ENCODE assay signal across 10 cellular contexts in the genomic region with DNA sequence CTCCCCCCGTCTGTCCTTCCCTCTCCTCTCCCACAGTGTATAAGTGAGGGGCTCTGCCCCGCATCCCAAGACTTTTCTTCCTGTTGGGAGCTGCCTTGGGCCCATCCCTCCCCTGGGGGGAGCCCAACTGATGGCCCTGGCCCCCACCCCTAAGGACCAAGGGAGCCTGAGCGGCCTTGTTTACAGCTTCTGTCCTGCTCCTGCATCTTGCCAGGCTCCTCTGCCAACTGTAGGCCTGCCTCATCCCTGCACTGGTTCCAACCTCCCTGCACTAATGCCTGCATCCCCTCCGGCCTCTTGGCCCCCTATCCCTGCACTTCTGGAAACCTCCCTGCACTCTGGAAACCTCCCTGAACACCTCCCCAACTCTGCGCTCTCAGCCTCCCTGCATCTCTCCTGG. TPM values are rescaled to one million over a fixed set of nuclear protein-coding genes. Genes with fewer than 3 reads are reported as not detected.
DNase-seq lines count a peak whose midpoint lies in the region; ATAC-seq, FAIRE-seq and TF ChIP-seq lines count a peak whose summit lies in the region.
"Had no signal": no experiment of that assay in that cellular context is flagged by ENCODE, and none has a peak within 500 bp of the region (broad histone marks: within the 10 kb centered on the region; RNA-seq: fewer than 3 reads in every experiment).

No MANE protein-coding gene starts in this region.

- H3K36me3 ChIP-seq in SK-N-SH (replicated peaks in 1 of 2; ENCODE audit: control insufficient read depth in 1 of 2, insufficient read depth in 2 of 2, low read length in 1 of 2) (peaks cover 8 to 15% of the 10 kb centered on the region in 2 experiments), iPS-15b (ENCODE audit: control insufficient read depth, insufficient read depth, low read length) (peaks cover 19% of the 10 kb centered on the region)

- peak overlapping the region; percentile 72; the same call in 1 of the 2 replicates for H3K9ac ChIP-seq in SK-N-SH
- H3K9ac ChIP-seq in iPS-15b (ENCODE audit: low read depth, low read length) = peak overlapping the region; percentile 47

- H3K4me3 ChIP-seq in SK-N-SH (ENCODE audit: low read depth in 2 of 2, low read length in 1 of 2) (peak overlapping the region; percentile 72 to 77; a peak in 2 of 4 replicates), iPS-15b (ENCODE audit: low read depth, low read length) (peak overlapping the region; percentile 90)
- H3K4me3 ChIP-seq: SJSA1 had no signal

- H3K9me3 Mint-ChIP-seq in activated B cell treated with CpG ODN at 0.5 μM for 24 hours = no peaks in the 10 kb centered on the region
- no peaks in the 10 kb centered on the region for H3K9me3 Mint-ChIP-seq in stimulated activated naive B cell treated with anti-CD40 and anti-IgM and Interleukin-4, amounts not matched to agents 10 μg/mL and 1 μg/mL and 100 μg/mL, for 72 hours

- CTCF ChIA-PET in SK-N-SH (lab: Yijun Ruan, JAX) = interaction anchor here (0.7 to 3.1 kb wide), 2 partner anchors 27 to 34 kb away, joined by 3 to 14 read pairs; no protein-coding TSS in a partner anchor
- CTCF ChIA-PET in activated B cell treated with CpG ODN at 0.5 μM for 24 hours (lab: Charles Lee) = no interaction called here

- H3K27ac Mint-ChIP-seq in activated B cell treated with CpG ODN at 0.5 μM for 24 hours = no peak overlapping the region
- no peak overlapping the region for H3K27ac Mint-ChIP-seq in stimulated activated naive B cell treated with anti-CD40 and anti-IgM and Interleukin-4, amounts not matched to agents 10 μg/mL and 1 μg/mL and 100 μg/mL, for 72 hours

- 93% methylated on average over 5 of the region's 5 CpGs for WGBS in SK-N-SH (ENCODE audit: low lambda C conversion rate)

- H3F3A ChIP-seq in SK-N-SH (replicated peaks; ENCODE audit: insufficient read depth) = peaks cover 41% of the 10 kb centered on the region

- peaks cover 31% of the 10 kb centered on the region for H3K36me3 Mint-ChIP-seq in activated B cell treated with CpG ODN at 0.5 μM for 24 hours (ENCODE audit: low read depth)
- peaks cover 35 to 43% of the 10 kb centered on the region in 2 donors for H3K36me3 Mint-ChIP-seq in stimulated activated naive B cell treated with anti-CD40 and anti-IgM and Interleukin-4, amounts not matched to agents 10 μg/mL and 1 μg/mL and 100 μg/mL, for 72 hours

- peaks cover 70% of the 10 kb centered on the region for H3K4me1 Mint-ChIP-seq in activated B cell treated with CpG ODN at 0.5 μM for 24 hours
- peaks cover 54 to 88% of the 10 kb centered on the region in 2 donors for H3K4me1 Mint-ChIP-seq in stimulated activated naive B cell treated with anti-CD40 and anti-IgM and Interleukin-4, amounts not matched to agents 10 μg/mL and 1 μg/mL and 100 μg/mL, for 72 hours

- TF ChIP-seq CTCF in SK-N-SH (IDR thresholded peaks at IDR 0.05) = no peak
- no peak for TF ChIP-seq CTCF in activated B cell treated with CpG ODN at 0.5 μM for 24 hours (IDR thresholded peaks at IDR 0.05)

- peaks cover 5% of the 10 kb centered on the region for H4K20me1 ChIP-seq in SK-N-SH (ENCODE audit: insufficient read depth)

- H3K4me2 ChIP-seq in SK-N-SH = peak overlapping the region; percentile 97

- POLR2A ChIA-PET in SK-N-SH (lab: Yijun Ruan, JAX) = no interaction called here
- POLR2A ChIA-PET in activated B cell treated with CpG ODN at 0.5 μM for 24 hours (lab: Charles Lee) = interaction anchor here (1.2 to 2.8 kb wide), 2 partner anchors 24 to 79 kb away, joined by 4 to 26 read pairs; partner anchors contain the start of gene KIF22

- H3K4me3 Mint-ChIP-seq in activated B cell treated with CpG ODN at 0.5 μM for 24 hours = peak overlapping the region; percentile 66
- H3K4me3 Mint-ChIP-seq in stimulated activated naive B cell treated with anti-CD40 and anti-IgM and Interleukin-4, amounts not matched to agents 10 μg/mL and 1 μg/mL and 100 μg/mL, for 72 hours = peak overlapping the region; percentile 89 to 97

- no peaks in the 10 kb centered on the region for H3K9me2 ChIP-seq in SK-N-SH

- DNase-seq in SK-N-SH (no peak), activated B cell treated with CpG ODN at 0.5 μM for 24 hours (no peak), DMS 273 treated with DMSO at 0.1 percent for 48 hours (lab: John Stamatoyannopoulos, UW) (no peak), urothelium cell line (ENCODE audit: low spot score) (no peak)
- no peak for DNase-seq in stimulated activated naive B cell treated with anti-CD40 and anti-IgM and Interleukin-4, amounts not matched to agents 10 μg/mL and 1 μg/mL and 100 μg/mL, for 72 hours
- no peak for DNase-seq in stimulated activated CD4-positive, alpha-beta T cell treated with anti-CD3 and anti-CD28 coated beads, Interleukin-4, amount 100 ng/mL, for 4 hours
- DNase-seq: ACHN had no signal

- no peaks in the 10 kb centered on the region for H3K27me3 ChIP-seq in SK-N-SH (ENCODE audit: insufficient read depth)
- H3K27me3 ChIP-seq in iPS-15b (ENCODE audit: control insufficient read depth, insufficient read depth, low read length) = no peaks in the 10 kb centered on the region
- H3K27me3 ChIP-seq: SJSA1 had no signal

- no peak overlapping the region for H2AFZ ChIP-seq in SK-N-SH (ENCODE audit: low read depth)

- H3K4me1 ChIP-seq in SK-N-SH (ENCODE audit: control insufficient read depth in 1 of 2, insufficient read depth in 2 of 2, low read depth in 1 of 2, low read length in 1 of 2) (peaks cover 38 to 60% of the 10 kb centered on the region in 2 experiments), iPS-15b (ENCODE audit: control insufficient read depth, insufficient read depth, low read length) (peaks cover 8% of the 10 kb centered on the region)

- no peak for TF ChIP-seq RAD21 in SK-N-SH (IDR thresholded peaks at IDR 0.05; ENCODE audit: low read length)

- no peaks in the 10 kb centered on the region for H3K9me3 ChIP-seq in SK-N-SH
- no peaks in the 10 kb centered on the region for H3K9me3 ChIP-seq in iPS-15b (ENCODE audit: control insufficient read depth, insufficient read depth, low read length)
- H3K9me3 ChIP-seq: SJSA1 had no signal

- H3K27me3 Mint-ChIP-seq in activated B cell treated with CpG ODN at 0.5 μM for 24 hours = no peaks in the 10 kb centered on the region
- H3K27me3 Mint-ChIP-seq in stimulated activated naive B cell treated with anti-CD40 and anti-IgM and Interleukin-4, amounts not matched to agents 10 μg/mL and 1 μg/mL and 100 μg/mL, for 72 hours = peaks cover 0 to 15% of the 10 kb centered on the region in 2 donors

- FAIRE-seq in urothelium cell line (lab: Jason Lieb, UNC) = no peak

- intact Hi-C loops in activated B cell treated with CpG ODN at 0.5 μM for 24 hours (cut with micrococcal nuclease) = no loop called here

- no peak for TF ChIP-seq EP300 in SK-N-SH (IDR thresholded peaks at IDR 0.05; ENCODE audit: borderline replicate concordance in 1 of 2, low read depth in 1 of 2, low read length in 1 of 2)

- peak overlapping the region in 1 of 2 experiments; percentile 94; a peak in 2 of 4 replicates for H3K27ac ChIP-seq in SK-N-SH (ENCODE audit: low read depth in 2 of 2, low read length in 1 of 2)
- H3K27ac ChIP-seq: SJSA1 had no signal

- ATAC-seq in SK-N-SH treated with all-trans-retinoic acid at 6 μM for 48 hours (no peak), activated B cell treated with CpG ODN at 0.5 μM for 24 hours (ENCODE audit: low read depth) (no peak)
- ATAC-seq in stimulated activated naive B cell treated with anti-CD40 and anti-IgM and Interleukin-4, amounts not matched to agents 10 μg/mL and 1 μg/mL and 100 μg/mL, for 72 hours (replicated peaks) = no peak

- H3K79me2 ChIP-seq in SK-N-SH (ENCODE audit: insufficient read depth) = peaks cover 75% of the 10 kb centered on the region

TF ChIP-seq in SK-N-SH, 30 proteins besides CTCF, POLR2A, EP300 and RAD21 (continues in another document):
- TF ChIP-seq POLR2AphosphoS5 (IDR thresholded peaks at IDR 0.05; ENCODE audit: low read depth, low read length) = no peak
- no peak for TF ChIP-seq FOSL2 (IDR thresholded peaks at IDR 0.05; ENCODE audit: borderline replicate concordance, low read depth)
- TF ChIP-seq GATA2 (CRISPR knock-in tag; IDR thresholded peaks at IDR 0.05) = no peak
- TF ChIP-seq ELF1 (IDR thresholded peaks at IDR 0.05) = no peak
- TF ChIP-seq RXRA (IDR thresholded peaks at IDR 0.05; ENCODE audit: borderline replicate concordance, low read depth) = no peak
- no peak for TF ChIP-seq MEF2A (IDR thresholded peaks at IDR 0.05; ENCODE audit: borderline replicate concordance, low read depth)

TF ChIP-seq in SK-N-SH treated with all-trans-retinoic acid at 6 μM for 48 hours, 23 proteins besides CTCF, POLR2A, EP300 and RAD21 (continues in another document):
- TF ChIP-seq OSR1 (CRISPR knock-in tag; IDR thresholded peaks at IDR 0.05) = no peak

RNA-seq across cellular contexts. Expression of gene PAGR1, which starts 1.4 kb away (rescaled TPM):
- 48.5 and 57.7 TPM in 2 replicates for polyA plus RNA-seq in SK-N-SH (2012; rRNA removed)
- 21.6 and 26.9 TPM in 2 replicates for polyA plus RNA-seq in SK-N-SH (2012; cell fraction: cytosol; rRNA removed)
- 270 and 364 TPM in 2 replicates for polyA plus RNA-seq in SK-N-SH (2012; cell fraction: nucleus; rRNA removed)
- total RNA-seq in activated B cell treated with CpG ODN at 0.5 μM for 24 hours = 18.6 and 20.3 TPM in 2 replicates

RNA-seq across cellular contexts. Expression of gene PRRT2, which starts 2.6 kb away (rescaled TPM):
- polyA plus RNA-seq in SK-N-SH (2012; rRNA removed) = 28.1 and 29.3 TPM in 2 replicates
- polyA plus RNA-seq in SK-N-SH (2012; cell fraction: cytosol; rRNA removed) = 2.3 and 3.4 TPM in 2 replicates
- polyA plus RNA-seq in SK-N-SH (2012; cell fraction: nucleus; rRNA removed) = 256 and 346 TPM in 2 replicates
- total RNA-seq in activated B cell treated with CpG ODN at 0.5 μM for 24 hours = 0.11 and 0.54 TPM in 2 replicates

RNA-seq across cellular contexts. Expression of gene MVP, which starts 5.7 kb away (rescaled TPM):
- polyA plus RNA-seq in SK-N-SH (2012; rRNA removed) = 198 and 222 TPM in 2 replicates
- 70.0 and 100 TPM in 2 replicates for polyA plus RNA-seq in SK-N-SH (2012; cell fraction: cytosol; rRNA removed)
- polyA plus RNA-seq in SK-N-SH (2012; cell fraction: nucleus; rRNA removed) = 460 and 509 TPM in 2 replicates
- 177 and 179 TPM in 2 replicates for total RNA-seq in activated B cell treated with CpG ODN at 0.5 μM for 24 hours

RNA-seq across cellular contexts. Expression of gene MAZ, which starts 8.3 kb away (rescaled TPM):
- 117 and 163 TPM in 2 replicates for polyA plus RNA-seq in SK-N-SH (2012; rRNA removed)
- 77.9 and 147 TPM in 2 replicates for polyA plus RNA-seq in SK-N-SH (2012; cell fraction: cytosol; rRNA removed)
- 131 and 155 TPM in 2 replicates for polyA plus RNA-seq in SK-N-SH (2012; cell fraction: nucleus; rRNA removed)
- 172 and 187 TPM in 2 replicates for total RNA-seq in activated B cell treated with CpG ODN at 0.5 μM for 24 hours

RNA-seq across cellular contexts. Expression of gene KIF22, which starts 24.0 kb away (rescaled TPM):
- 63.8 and 64.1 TPM in 2 replicates for polyA plus RNA-seq in SK-N-SH (2012; rRNA removed)
- polyA plus RNA-seq in SK-N-SH (2012; cell fraction: cytosol; rRNA removed) = 25.9 and 37.8 TPM in 2 replicates
- 200 and 291 TPM in 2 replicates for polyA plus RNA-seq in SK-N-SH (2012; cell fraction: nucleus; rRNA removed)
- 33.1 and 40.1 TPM in 2 replicates for total RNA-seq in activated B cell treated with CpG ODN at 0.5 μM for 24 hours
